8 cellular contexts compared by ENCODE assay signal in genomic region chr12:57887631-57888406, GRCh38. TPM values are rescaled to one million over a fixed set of nuclear protein-coding genes. Genes with fewer than 3 reads are reported as not detected.
DNase-seq lines count a peak whose midpoint lies in the region; TF ChIP-seq lines count a peak whose summit lies in the region.

No MANE protein-coding gene starts in this region.

- intact Hi-C loops in testis (cut with DNase I; ENCODE audit: low total_unique reads), result no loop called here

- H3K27ac ChIP-seq in WERI-Rb-1 (peak overlapping the region; percentile 72), testis (peak overlapping the region; percentile 43 to 89)

- DNase-seq in NCI-H1105 treated with DMSO at 0.1 percent for 48 hours (lab: John Stamatoyannopoulos, UW) (peak; percentile 65), NCI-H1105 (lab: John Stamatoyannopoulos, UW) (no peak), WERI-Rb-1 (peak; percentile 31), hepatic stellate cell (ENCODE audit: low spot score) (peak; percentile 73), testis (no peak), NCI-H1930 (lab: John Stamatoyannopoulos, UW) (no peak), activated T-cell treated with anti-CD3 and anti-CD28 coated beads for 4 hours (no peak), GM13976 (ENCODE audit: low spot score) (no peak)

- TF ChIP-seq CTCF in WERI-Rb-1 (IDR thresholded peaks at IDR 0.05; ENCODE audit: low read depth, low read length) (no peak), testis (IDR thresholded peaks at IDR 0.05) (no peak), GM13976 (IDR thresholded peaks at IDR 0.05; ENCODE audit: borderline replicate concordance, control extremely low read depth, extremely low read depth, insufficient read depth, missing control alignments) (no peak)

- H3K4me3 ChIP-seq in WERI-Rb-1 (ENCODE audit: low read depth, low read length) (no peak overlapping the region; the same call in 1 of the 2 replicates), testis (no peak overlapping the region)

- H3K27me3 ChIP-seq in WERI-Rb-1 (ENCODE audit: insufficient read depth, low read depth, severe bottlenecking), result no peaks in the 10 kb centered on the region
- H3K27me3 ChIP-seq in testis, result no peaks in the 10 kb centered on the region

- no peaks in the 10 kb centered on the region for H3K36me3 ChIP-seq in WERI-Rb-1
- H3K36me3 ChIP-seq in testis (ENCODE audit: low read depth, missing control alignments), result no peaks in the 10 kb centered on the region

- H3K9me3 ChIP-seq in WERI-Rb-1 (ENCODE audit: severe bottlenecking) (peaks cover 3% of the 10 kb centered on the region), testis (no peaks in the 10 kb centered on the region)

- TF ChIP-seq POLR2A in testis (IDR thresholded peaks at IDR 0.05), result no peak

- WGBS in testis, 2 donors, result 27 to 42% methylated on average over 10 of the region's 10 CpGs

- in situ Hi-C loops in GM13976 (cut with MboI; ENCODE audit: low sequenced_read_pairs, unreplicated experiment), result no loop called here

- H3K4me1 ChIP-seq in testis, result peaks cover 59% of the 10 kb centered on the region

RNA-seq across cellular contexts. Expression of gene CTDSP2, which starts 41.3 kb away (rescaled TPM):
- 100 to 1,000 TPM; 103 to 140 TPM for total RNA-seq in testis
- 123 TPM for polyA plus RNA-seq in testis (ENCODE audit: insufficient read depth, low read depth, low replicate concordance)

RNA-seq across cellular contexts. Expression of gene ATP23, which starts 53.5 kb away (rescaled TPM):
- total RNA-seq in testis, result 10 to 100 TPM; 53.1 to 76.6 TPM
- 102 TPM for polyA plus RNA-seq in testis (ENCODE audit: insufficient read depth, low read depth, low replicate concordance)

Comparison
In these comparisons a context has a peak if more than half of its experiments do, and no peak if none do; other contexts are left out.
1. DNase-seq: peak in NCI-H1105 treated with DMSO at 0.1 percent for 48 hours (single experiment), WERI-Rb-1 (single experiment) and hepatic stellate cell (single experiment); none in NCI-H1105 (single experiment), testis (single experiment), NCI-H1930 (0 of 2), activated T-cell treated with anti-CD3 and anti-CD28 coated beads for 4 hours (single experiment) and GM13976 (single experiment).